Comparison of ENCODE assay signal across 8 cellular contexts in genomic region chr10:932589-932988, GRCh38. TPM values are rescaled to one million over a fixed set of nuclear protein-coding genes. Genes with fewer than 3 reads are reported as not detected.
DNase-seq lines count a peak whose midpoint lies in the region; ATAC-seq and TF ChIP-seq lines count a peak whose summit lies in the region.

No MANE protein-coding gene starts in this region.

- DNase-seq in Right ventricle myocardium inferior (ENCODE audit: missing footprints) (peak; percentile 71), cardiac septum (ENCODE audit: low spot score) (no peak), ascending aorta (ENCODE audit: low spot score in 2 of 2) (no peak), naive B cell (no peak), uterus (peak; percentile 18 to 20), KBM-7 (no peak)

- TF ChIP-seq CTCF in ascending aorta (IDR thresholded peaks at IDR 0.05) (no peak), uterus (IDR thresholded peaks at IDR 0.05) (no peak)

- H3K4me1 Mint-ChIP-seq in naive B cell, result peaks cover 27 to 33% (median 31%) of the 10 kb centered on the region in 3 donors

- TF ChIP-seq POLR2A in uterus (IDR thresholded peaks at IDR 0.05), result no peak

- H3K36me3 ChIP-seq in ascending aorta, result no peaks in the 10 kb centered on the region
- no peaks in the 10 kb centered on the region for H3K36me3 ChIP-seq in uterus

- peak overlapping the region; percentile 77 to 89 (median 84) for H3K4me3 Mint-ChIP-seq in naive B cell

- peak overlapping the region; percentile 94 to 99 for H3K27ac ChIP-seq in ascending aorta
- peak overlapping the region; percentile 95 to 98 for H3K27ac ChIP-seq in uterus

- H3K27me3 ChIP-seq in ascending aorta (no peaks in the 10 kb centered on the region), uterus (no peaks in the 10 kb centered on the region)

- H3K36me3 Mint-ChIP-seq in naive B cell, result no peaks in the 10 kb centered on the region

- in situ Hi-C loops in KBM-7 (cut with MboI; ENCODE audit: low pct_unique_long_range_greater_than_20kb, low sequenced_read_pairs), result no loop called here

- no peak for ATAC-seq in Right ventricle myocardium inferior
- no peak for ATAC-seq in naive B cell (ENCODE audit: low read depth in 2 of 2)
- no peak for ATAC-seq in HG03378 (IDR thresholded peaks at IDR 0.05; ENCODE audit: unreplicated experiment)
- no peak for ATAC-seq in GM21825 (IDR thresholded peaks at IDR 0.05; ENCODE audit: unreplicated experiment)

- H3K27me3 Mint-ChIP-seq in naive B cell, result no peaks in the 10 kb centered on the region

- H3K9me3 Mint-ChIP-seq in naive B cell, result no peaks in the 10 kb centered on the region

- peaks cover 11 to 22% of the 10 kb centered on the region in 2 donors for H3K4me1 ChIP-seq in ascending aorta
- H3K4me1 ChIP-seq in uterus, result peaks cover 3 to 9% of the 10 kb centered on the region in 2 donors

- H3K27ac Mint-ChIP-seq in naive B cell, result peak overlapping the region; percentile 82 to 94 (median 92)

- peak overlapping the region; percentile 65 to 98 for H3K4me3 ChIP-seq in ascending aorta
- peak overlapping the region; percentile 93 to 95 for H3K4me3 ChIP-seq in uterus

- H3K9me3 ChIP-seq in ascending aorta (no peaks in the 10 kb centered on the region), uterus (no peaks in the 10 kb centered on the region)

- intact Hi-C loops in Right ventricle myocardium inferior (cut with DNase I) (loop anchor here (10.0 kb wide), 1 partner anchor 122 kb away; the partner anchor contains the start of gene WDR37), cardiac septum (cut with DNase I) (loop anchor here (2.0 to 10.0 kb wide), 5 partner anchors 56 to 248 kb away; partner anchors contain the start of genes DIP2C, GTPBP4 and WDR37), ascending aorta (cut with DNase I) (no loop called here), uterus (cut with DNase I; ENCODE audit: low total_unique reads) (no loop called here)

RNA-seq across cellular contexts. Expression of gene LARP4B, which starts 1.1 kb away (rescaled TPM):
- total RNA-seq in Right ventricle myocardium inferior, result 58.9 TPM
- 69.8 TPM for total RNA-seq in cardiac septum
- total RNA-seq in ascending aorta, result 31.6 TPM
- 10 to 100 TPM; 19.3 to 42.8 (median 33.1) TPM for polyA plus RNA-seq in naive B cell (ENCODE audit: low read depth in 6 of 6)
- total RNA-seq in uterus, result 10 to 100 TPM; 17.4 to 76.8 (median 32.2) TPM

RNA-seq across cellular contexts. Expression of gene GTPBP4, which starts 55.6 kb away (rescaled TPM):
- total RNA-seq in Right ventricle myocardium inferior, result 29.3 TPM
- 33.1 TPM for total RNA-seq in cardiac septum
- total RNA-seq in ascending aorta, result 9.0 TPM
- 10 to 100 TPM; 17.6 to 24.7 (median 22.0) TPM for polyA plus RNA-seq in naive B cell (ENCODE audit: low read depth in 6 of 6)
- total RNA-seq in uterus, result 10 to 100 TPM; 10.5 to 49.0 (median 20.1) TPM

Comparison
In these comparisons a context has a peak if more than half of its experiments do, and no peak if none do; other contexts are left out.
1. DNase-seq: peak in Right ventricle myocardium inferior (single experiment) and uterus (2 of 2); none in cardiac septum (single experiment), ascending aorta (0 of 2), naive B cell (single experiment) and KBM-7 (single experiment).
2. intact Hi-C loops: an anchor here in Right ventricle myocardium inferior (10.0 kb wide) and cardiac septum (2.0 to 10.0 kb wide); none called in ascending aorta and uterus.